In genomic region chr1:85465099-85465790, GRCh38 we compare ENCODE assay signal across 8 cellular contexts. TPM values are rescaled to one million over a fixed set of nuclear protein-coding genes. Genes with fewer than 3 reads are reported as not detected.
DNase-seq lines count a peak whose midpoint lies in the region; ATAC-seq and TF ChIP-seq lines count a peak whose summit lies in the region.

Gene DDAH1 (minus strand): TSS chr1:85465159. CDS start chr1:85465045, 114 bp downstream.

- H3K9me3 ChIP-seq in HUES64 (ENCODE audit: insufficient read depth, low read depth, low read length) (no peaks in the 10 kb centered on the region), right lobe of liver (no peaks in the 10 kb centered on the region)
- H3K9me3 ChIP-seq in effector memory CD4-positive, alpha-beta T cell (ENCODE audit: control insufficient read depth, low read length), result no peaks in the 10 kb centered on the region

- peak within 1 kb of the TSS; percentile 75 for H3K9ac ChIP-seq in HUES64 (ENCODE audit: low read depth, low read length)

- H3K36me3 ChIP-seq in HUES64 (ENCODE audit: insufficient read depth, low read length), result no peaks in the 10 kb centered on the region
- no peaks in the 10 kb centered on the region for H3K36me3 ChIP-seq in effector memory CD4-positive, alpha-beta T cell (ENCODE audit: control insufficient read depth, insufficient read depth, low read length)
- H3K36me3 ChIP-seq in right lobe of liver, result no peaks in the 10 kb centered on the region

- H3K4me1 ChIP-seq in HUES64 (ENCODE audit: insufficient read depth, low read length) (peaks cover 20% of the 10 kb centered on the region), right lobe of liver (peaks cover 0 to 33% (median 13%) of the 10 kb centered on the region in 4 donors)
- H3K4me1 ChIP-seq in effector memory CD4-positive, alpha-beta T cell (ENCODE audit: control insufficient read depth, insufficient read depth, low read length, poor library complexity, severe bottlenecking), result peaks cover 3% of the 10 kb centered on the region

- TF ChIP-seq CTCF in right lobe of liver (IDR thresholded peaks at IDR 0.05), result peak in 1 of 4 donors; percentile 11

- ATAC-seq in GM19463 (IDR thresholded peaks at IDR 0.05; ENCODE audit: unreplicated experiment) (peak; percentile 49), right lobe of liver (peak; percentile 66 to 86 (median 74))
- peak; percentile 41 for ATAC-seq in stimulated activated naive CD8-positive, alpha-beta T cell treated with anti-CD3 and anti-CD28 coated beads, Interleukin-15, Interleukin-2, amounts not matched to agents 100 U/mL and 50 U/mL, for 24 hours

- TF ChIP-seq POLR2A in right lobe of liver (IDR thresholded peaks at IDR 0.05), result peak; percentile 85

- H3K4me3 ChIP-seq in HUES64 (ENCODE audit: low read length) (peak within 1 kb of the TSS; percentile 75), right lobe of liver (peak within 1 kb of the TSS; percentile 62 to 75 (median 70))
- H3K4me3 ChIP-seq in effector memory CD4-positive, alpha-beta T cell (ENCODE audit: insufficient read depth, low read depth, low read length, poor library complexity, severe bottlenecking), result peak within 1 kb of the TSS; percentile 42

- DNase-seq in DMS153 (lab: John Stamatoyannopoulos, UW), result peak; percentile 72
- peak; percentile 36 for DNase-seq in SKM-1 (lab: John Stamatoyannopoulos, UW; ENCODE audit: unreplicated experiment)
- DNase-seq in effector memory CD4-positive, alpha-beta T cell, result no peak
- peak; percentile 79 to 85 (median 85) for DNase-seq in right lobe of liver
- DNase-seq in stimulated activated naive CD8-positive, alpha-beta T cell treated with anti-CD3 and anti-CD28 coated beads, Interleukin-15, Interleukin-2, amounts not matched to agents 100 U/mL and 50 U/mL, for 24 hours, result peak; percentile 14
- no peak for DNase-seq in SIG-M5 treated with dmso at 0.1 percent for 504 hours (lab: John Stamatoyannopoulos, UW; ENCODE audit: unreplicated experiment)

- intact Hi-C loops in right lobe of liver (cut with DNase I), result no loop called here

- H3K27ac ChIP-seq in HUES64 (ENCODE audit: low read depth, low read length) (no peak within 1 kb of the TSS), right lobe of liver (peak within 1 kb of the TSS; percentile 65 to 77 (median 68))
- no peak within 1 kb of the TSS for H3K27ac ChIP-seq in effector memory CD4-positive, alpha-beta T cell (ENCODE audit: insufficient read depth, low read length, poor library complexity, severe bottlenecking)

- H3K27me3 ChIP-seq in HUES64 (ENCODE audit: insufficient read depth, low read length), result peaks cover 38% of the 10 kb centered on the region
- H3K27me3 ChIP-seq in effector memory CD4-positive, alpha-beta T cell (replicated peaks; ENCODE audit: control insufficient read depth, insufficient read depth, low read length, poor library complexity, severe bottlenecking), result peaks cover 7% of the 10 kb centered on the region
- H3K27me3 ChIP-seq in right lobe of liver, result no peaks in the 10 kb centered on the region

- 3% methylated on average over 55 of the region's 56 CpGs for WGBS in HUES64
- 3% methylated on average over 10 of the region's 56 CpGs for WGBS in right lobe of liver (ENCODE audit: insufficient coverage, low coverage, low lambda C conversion rate, missing lambda C conversion rate)

RNA-seq across cellular contexts. Expression of gene DDAH1, which starts in this region (rescaled TPM):
- polyA plus RNA-seq in HUES64 (2013, experiment 1 of 2), result 15.5 TPM
- polyA plus RNA-seq in HUES64 (2013, experiment 2 of 2), result 16.7 TPM
- 10 to 100 TPM; 54.9 to 94.9 (median 66.2) TPM for total RNA-seq in right lobe of liver

Comparison
In these comparisons a context has a peak if more than half of its experiments do, and no peak if none do; other contexts are left out.
1. DNase-seq: peak in DMS153 (single experiment), SKM-1 (single experiment), right lobe of liver (3 of 3) and stimulated activated naive CD8-positive, alpha-beta T cell treated with anti-CD3 and anti-CD28 coated beads, Interleukin-15, Interleukin-2, amounts not matched to agents 100 U/mL and 50 U/mL, for 24 hours (single experiment); none in effector memory CD4-positive, alpha-beta T cell (0 of 3) and SIG-M5 treated with dmso at 0.1 percent for 504 hours (single experiment).
2. H3K27ac ChIP-seq: peak in right lobe of liver (3 of 3); none in HUES64 (single experiment) and effector memory CD4-positive, alpha-beta T cell (single experiment).
3. Peak in every context shown above with its lines, with median percentiles within 50 percentile points of each other: ATAC-seq and H3K4me3 ChIP-seq.